Comparison of ENCODE assay signal across 26 cellular contexts in genomic region chr6:29710281-29710941, GRCh38. TPM values are rescaled to one million over a fixed set of nuclear protein-coding genes. Genes with fewer than 3 reads are reported as not detected.
DNase-seq lines count a peak whose midpoint lies in the region; ATAC-seq and TF ChIP-seq lines count a peak whose summit lies in the region.
"Had no signal": no experiment of that assay in that cellular context is flagged by ENCODE, and none has a peak within 500 bp of the region (broad histone marks: within the 10 kb centered on the region; RNA-seq: fewer than 3 reads in every experiment).

No MANE protein-coding gene starts in this region.

- no peak overlapping the region for H3K4ac ChIP-seq in neuronal stem cell (ENCODE audit: low read length)
- H3K4ac ChIP-seq in mesendoderm (ENCODE audit: low read depth, low read length) = no peak overlapping the region

- no peaks in the 10 kb centered on the region for H3K79me2 ChIP-seq in mesendoderm (ENCODE audit: control insufficient read depth, insufficient read depth, low read length)
- H3K79me2 ChIP-seq: parathyroid adenoma had no signal

- no peak overlapping the region for H2AFZ ChIP-seq in neuronal stem cell (ENCODE audit: low read length)
- H2AFZ ChIP-seq: GM23338, parathyroid adenoma had no signal

- H3K14ac ChIP-seq in neuronal stem cell (ENCODE audit: low read length) = peak overlapping the region; percentile 64

- H4K8ac ChIP-seq in neuronal stem cell (ENCODE audit: low read depth, low read length) (no peak overlapping the region), mesendoderm (ENCODE audit: low read depth, low read length) (no peak overlapping the region)

- H3K23ac ChIP-seq in neuronal stem cell (ENCODE audit: low read depth, low read length, poor library complexity) (no peak overlapping the region), mesendoderm (ENCODE audit: low read length) (no peak overlapping the region)

- peak overlapping the region; percentile 14 for H2AK5ac ChIP-seq in neuronal stem cell (ENCODE audit: low read depth, low read length)
- no peak overlapping the region for H2AK5ac ChIP-seq in mesendoderm (ENCODE audit: low read length)

- no peaks in the 10 kb centered on the region for H3K36me3 Mint-ChIP-seq in activated T-cell treated with anti-CD3 and anti-CD28 coated beads, Interleukin-2, amount 50 U/mL, for 24 hours (ENCODE audit: low read depth)
- no peaks in the 10 kb centered on the region for H3K36me3 Mint-ChIP-seq in CD8-positive, alpha-beta T cell
- no peaks in the 10 kb centered on the region for H3K36me3 Mint-ChIP-seq in activated T-helper 1 cell treated with anti-CD3 and anti-CD28 coated beads, Interleukin-12 subunit alpha, Interleukin-12 subunit beta, Interleukin-2, Interleukin-4 antibody, amounts not matched to agents 30 ng/mL and 10 ng/mL and 1 ng/mL, durations not matched to agents 14 hours and 24 hours and 36 hours (ENCODE audit: low read depth)

- no peaks in the 10 kb centered on the region for H3K27me3 ChIP-seq in CD8-positive, alpha-beta T cell (ENCODE audit: insufficient read depth, low read length)
- H3K27me3 ChIP-seq in neuronal stem cell (ENCODE audit: control insufficient read depth in 3 of 3, insufficient read depth in 3 of 3, low read depth in 1 of 3, low read length in 3 of 3) (peaks cover 0 to 9% (median 2%) of the 10 kb centered on the region in 3 experiments), mesendoderm (ENCODE audit: insufficient read depth, low read length, poor library complexity) (no peaks in the 10 kb centered on the region)

- CTCF ChIA-PET in CD8-positive, alpha-beta T cell (lab: Charles Lee) = interaction anchor here (2.4 to 4.3 kb wide), 4 partner anchors 28 to 124 kb away, joined by 9 to 34 read pairs (median 22); no protein-coding TSS in a partner anchor

- no peak for ATAC-seq in CD8-positive, alpha-beta T cell
- ATAC-seq: GM23338, left lobe of liver had no signal

- no peaks in the 10 kb centered on the region for H3K9me3 Mint-ChIP-seq in activated T-cell treated with anti-CD3 and anti-CD28 coated beads, Interleukin-2, amount 50 U/mL, for 24 hours
- no peaks in the 10 kb centered on the region for H3K9me3 Mint-ChIP-seq in CD8-positive, alpha-beta T cell
- H3K9me3 Mint-ChIP-seq in activated T-helper 1 cell treated with anti-CD3 and anti-CD28 coated beads, Interleukin-12 subunit alpha, Interleukin-12 subunit beta, Interleukin-2, Interleukin-4 antibody, amounts not matched to agents 30 ng/mL and 10 ng/mL and 1 ng/mL, durations not matched to agents 14 hours and 24 hours and 36 hours = no peaks in the 10 kb centered on the region
- H3K9me3 Mint-ChIP-seq: activated B cell treated with CpG ODN at 0.5 μM for 24 hours, GM23338 had no signal

- H3K27me3 Mint-ChIP-seq in activated T-cell treated with anti-CD3 and anti-CD28 coated beads, Interleukin-2, amount 50 U/mL, for 24 hours = no peaks in the 10 kb centered on the region
- no peaks in the 10 kb centered on the region for H3K27me3 Mint-ChIP-seq in CD8-positive, alpha-beta T cell (ENCODE audit: low read depth)
- H3K27me3 Mint-ChIP-seq in activated T-helper 1 cell treated with anti-CD3 and anti-CD28 coated beads, Interleukin-12 subunit alpha, Interleukin-12 subunit beta, Interleukin-2, Interleukin-4 antibody, amounts not matched to agents 30 ng/mL and 10 ng/mL and 1 ng/mL, durations not matched to agents 14 hours and 24 hours and 36 hours (ENCODE audit: insufficient read depth) = peaks cover 11% of the 10 kb centered on the region
- H3K27me3 Mint-ChIP-seq: activated B cell treated with CpG ODN at 0.5 μM for 24 hours had no signal

- no peaks in the 10 kb centered on the region for H3K9me3 ChIP-seq in CD8-positive, alpha-beta T cell (ENCODE audit: low read length)
- H3K9me3 ChIP-seq in neuronal stem cell (replicated peaks in 1 of 2; ENCODE audit: control insufficient read depth in 2 of 2, insufficient read depth in 1 of 2, low read depth in 1 of 2, low read length in 2 of 2) = peaks cover 0 to 5% of the 10 kb centered on the region in 2 donors
- H3K9me3 ChIP-seq: tibial artery had no signal

- no peak overlapping the region for H4K5ac ChIP-seq in mesendoderm (ENCODE audit: low read length)

- H2BK5ac ChIP-seq in neuronal stem cell (ENCODE audit: low read length) = no peak overlapping the region
- no peak overlapping the region for H2BK5ac ChIP-seq in mesendoderm (ENCODE audit: low read length)

- H3K36me3 ChIP-seq in CD8-positive, alpha-beta T cell (ENCODE audit: insufficient read depth, low read length) = no peaks in the 10 kb centered on the region
- H3K36me3 ChIP-seq in neuronal stem cell (replicated peaks in 1 of 2; ENCODE audit: control insufficient read depth in 2 of 2, insufficient read depth in 2 of 2, low read length in 2 of 2) (no peaks in the 10 kb centered on the region), mesendoderm (ENCODE audit: control insufficient read depth, insufficient read depth, low read length) (no peaks in the 10 kb centered on the region)
- H3K36me3 ChIP-seq: tibial artery had no signal

- H2BK12ac ChIP-seq in neuronal stem cell (ENCODE audit: low read length) = no peak overlapping the region

- no peak overlapping the region for H3K4me3 Mint-ChIP-seq in activated T-cell treated with anti-CD3 and anti-CD28 coated beads, Interleukin-2, amount 50 U/mL, for 24 hours
- H3K4me3 Mint-ChIP-seq in CD8-positive, alpha-beta T cell = peak overlapping the region; percentile 64
- peak overlapping the region; percentile 63 for H3K4me3 Mint-ChIP-seq in activated T-helper 1 cell treated with anti-CD3 and anti-CD28 coated beads, Interleukin-12 subunit alpha, Interleukin-12 subunit beta, Interleukin-2, Interleukin-4 antibody, amounts not matched to agents 30 ng/mL and 10 ng/mL and 1 ng/mL, durations not matched to agents 14 hours and 24 hours and 36 hours
- H3K4me3 Mint-ChIP-seq: activated B cell treated with CpG ODN at 0.5 μM for 24 hours, GM23338 had no signal

- H3K56ac ChIP-seq in mesendoderm (ENCODE audit: low read length) = no peak overlapping the region

- peaks cover 81% of the 10 kb centered on the region for H3K4me1 ChIP-seq in CD8-positive, alpha-beta T cell (ENCODE audit: insufficient read depth, low read length)
- H3K4me1 ChIP-seq in neuronal stem cell (ENCODE audit: control insufficient read depth in 2 of 2, insufficient read depth in 1 of 2, low read depth in 1 of 2, low read length in 2 of 2) = peaks cover 0 to 1% of the 10 kb centered on the region in 2 donors
- no peaks in the 10 kb centered on the region for H3K4me1 ChIP-seq in mesendoderm (ENCODE audit: control insufficient read depth, low read depth, low read length)
- H3K4me1 ChIP-seq: parathyroid adenoma, tibial artery had no signal

- H2BK120ac ChIP-seq in neuronal stem cell (ENCODE audit: low read depth, low read length) (no peak overlapping the region), mesendoderm (ENCODE audit: low read depth, low read length) (no peak overlapping the region)

- H3K4me3 ChIP-seq in CD8-positive, alpha-beta T cell (ENCODE audit: low read depth, low read length) = no peak overlapping the region
- H3K4me3 ChIP-seq in neuronal stem cell (ENCODE audit: low read length in 2 of 2) (no peak overlapping the region), mesendoderm (ENCODE audit: low read length) (no peak overlapping the region)
- H3K4me3 ChIP-seq: GM23338, tibial artery had no signal

- H3K4me1 Mint-ChIP-seq in activated T-cell treated with anti-CD3 and anti-CD28 coated beads, Interleukin-2, amount 50 U/mL, for 24 hours (ENCODE audit: low read depth) = peaks cover 76% of the 10 kb centered on the region
- H3K4me1 Mint-ChIP-seq in CD8-positive, alpha-beta T cell (ENCODE audit: low read depth) = peaks cover 88% of the 10 kb centered on the region
- H3K4me1 Mint-ChIP-seq in activated T-helper 1 cell treated with anti-CD3 and anti-CD28 coated beads, Interleukin-12 subunit alpha, Interleukin-12 subunit beta, Interleukin-2, Interleukin-4 antibody, amounts not matched to agents 30 ng/mL and 10 ng/mL and 1 ng/mL, durations not matched to agents 14 hours and 24 hours and 36 hours (ENCODE audit: low read depth) = peaks cover 71% of the 10 kb centered on the region

- peak overlapping the region; percentile 65 for H3K27ac Mint-ChIP-seq in activated T-cell treated with anti-CD3 and anti-CD28 coated beads, Interleukin-2, amount 50 U/mL, for 24 hours
- H3K27ac Mint-ChIP-seq in CD8-positive, alpha-beta T cell = peak overlapping the region; percentile 84
- H3K27ac Mint-ChIP-seq in activated T-helper 1 cell treated with anti-CD3 and anti-CD28 coated beads, Interleukin-12 subunit alpha, Interleukin-12 subunit beta, Interleukin-2, Interleukin-4 antibody, amounts not matched to agents 30 ng/mL and 10 ng/mL and 1 ng/mL, durations not matched to agents 14 hours and 24 hours and 36 hours = peak overlapping the region; percentile 64
- H3K27ac Mint-ChIP-seq: activated B cell treated with CpG ODN at 0.5 μM for 24 hours, GM23338 had no signal

- intact Hi-C loops in CD8-positive, alpha-beta T cell (cut with DNase I, micrococcal nuclease) = no loop called here
- intact Hi-C loops in activated T-helper 1 cell treated with anti-CD3 and anti-CD28 coated beads, Interleukin-12 subunit alpha, Interleukin-12 subunit beta, Interleukin-2, Interleukin-4 antibody, amounts not matched to agents 30 ng/mL and 10 ng/mL and 1 ng/mL, durations not matched to agents 14 hours and 24 hours and 36 hours (cut with micrococcal nuclease) = no loop called here

- H3K79me1 ChIP-seq in neuronal stem cell (ENCODE audit: low read depth, low read length) (no peaks in the 10 kb centered on the region), mesendoderm (ENCODE audit: low read length) (no peaks in the 10 kb centered on the region)

- H3K27ac ChIP-seq in CD8-positive, alpha-beta T cell (ENCODE audit: low read depth, low read length) = no peak overlapping the region
- no peak overlapping the region for H3K27ac ChIP-seq in neuronal stem cell (replicated peaks; ENCODE audit: low read length)
- no peak overlapping the region for H3K27ac ChIP-seq in mesendoderm (ENCODE audit: low read depth, low read length)
- H3K27ac ChIP-seq: parathyroid adenoma, tibial artery had no signal

- H3K9ac ChIP-seq in neuronal stem cell (ENCODE audit: low read depth, low read length, poor library complexity) (peak overlapping the region; percentile 60), mesendoderm (ENCODE audit: low read length) (no peak overlapping the region)
- H3K9ac ChIP-seq: parathyroid adenoma had no signal

- WGBS in neuronal stem cell (ENCODE audit: extremely low coverage in 2 of 2, insufficient read length in 2 of 2, insufficient replicate concordance in 1 of 2), 2 donors = no CpG with 5 or more reads among the region's 8 CpGs
- WGBS in mesendoderm (ENCODE audit: extremely low coverage, insufficient coverage, low lambda C conversion rate) = no CpG with 5 or more reads among the region's 8 CpGs

- H4K91ac ChIP-seq in neuronal stem cell (ENCODE audit: low read depth, low read length, poor library complexity) = no peak overlapping the region

- no peak for DNase-seq in activated T-cell treated with anti-CD3 and anti-CD28 coated beads, Interleukin-2, amount 50 U/mL, for 24 hours
- no peak for DNase-seq in activated T-cell treated with anti-CD3 and anti-CD28 coated beads, Interleukin-2, amount 50 U/mL, for 48 hours
- no peak for DNase-seq in CD8-positive, alpha-beta T cell
- DNase-seq in activated T-helper 1 cell treated with anti-CD3 and anti-CD28 coated beads, Interleukin-12 subunit alpha, Interleukin-12 subunit beta, Interleukin-2, Interleukin-4 antibody, amounts not matched to agents 30 ng/mL and 10 ng/mL and 1 ng/mL, durations not matched to agents 14 hours and 24 hours and 36 hours (ENCODE audit: low spot score) = no peak
- no peak for DNase-seq in neuronal stem cell (ENCODE audit: low spot score)
- DNase-seq in putamen (ENCODE audit: low spot score) = no peak
- DNase-seq in ureter (ENCODE audit: low spot score) = no peak
- no peak for DNase-seq in mesendoderm
- DNase-seq: activated B cell treated with CpG ODN at 0.5 μM for 24 hours; activated CD4-positive, alpha-beta T cell treated with anti-CD3 and anti-CD28 coated beads, Interleukin-2, amount 50 U/mL, for 48 hours; activated naive CD4-positive, alpha-beta T cell; AML-193; anterior cingulate cortex; effector memory CD4-positive, alpha-beta T cell; NCI-H1694; NCI-H510A treated with DMSO at 0.1 percent for 48 hours; SIG-M5; small intestine; tibial artery had no signal

- H3K18ac ChIP-seq in neuronal stem cell (ENCODE audit: low read length) (peak overlapping the region; percentile 63), mesendoderm (ENCODE audit: low read length) (no peak overlapping the region)

- no peak for TF ChIP-seq CTCF in CD8-positive, alpha-beta T cell (IDR thresholded peaks at IDR 0.05)

- no peak overlapping the region for H3K4me2 ChIP-seq in neuronal stem cell (ENCODE audit: insufficient read depth, low read length, poor library complexity, severe bottlenecking)
- no peak overlapping the region for H3K4me2 ChIP-seq in mesendoderm (ENCODE audit: low read length)
- H3K4me2 ChIP-seq: GM23338 had no signal

- POLR2A ChIA-PET in CD8-positive, alpha-beta T cell (lab: Charles Lee) = interaction anchor here (1.7 to 2.7 kb wide), 3 partner anchors 17 to 39 kb away, joined by 4 to 20 read pairs (median 15); no protein-coding TSS in a partner anchor

- H2BK15ac ChIP-seq in neuronal stem cell (ENCODE audit: low read length) = no peak overlapping the region
- H2BK15ac ChIP-seq in mesendoderm (replicated peaks; ENCODE audit: low read depth) = no peak overlapping the region

RNA-seq across cellular contexts. Expression of gene HLA-F, which starts 12.8 kb away (rescaled TPM):
- 100 to 1,000 TPM; 378 to 382 TPM for total RNA-seq in CD8-positive, alpha-beta T cell
- 293 and 314 TPM in 2 replicates for total RNA-seq in activated T-helper 1 cell treated with anti-CD3 and anti-CD28 coated beads, Interleukin-12 subunit alpha, Interleukin-12 subunit beta, Interleukin-2, Interleukin-4 antibody, amounts not matched to agents 30 ng/mL and 10 ng/mL and 1 ng/mL, durations not matched to agents 14 hours and 24 hours and 36 hours
- polyA plus RNA-seq in neuronal stem cell (2013, experiment 1 of 2) = 2.6 TPM
- polyA plus RNA-seq in neuronal stem cell (2013, experiment 2 of 2) = 2.2 TPM
- 51.6 TPM for total RNA-seq in ureter
- polyA plus RNA-seq in mesendoderm (2013, experiment 1 of 2) = 2.0 TPM
- polyA plus RNA-seq in mesendoderm (2013, experiment 2 of 2) = 1.8 TPM
- total RNA-seq: A673 had no signal
- polyA plus RNA-seq: neural cell had no signal

RNA-seq across cellular contexts. Expression of gene ZFP57, which starts 29.5 kb away (rescaled TPM):
- total RNA-seq in CD8-positive, alpha-beta T cell = not detected
- 2.4 and 2.7 TPM in 2 replicates for total RNA-seq in activated T-helper 1 cell treated with anti-CD3 and anti-CD28 coated beads, Interleukin-12 subunit alpha, Interleukin-12 subunit beta, Interleukin-2, Interleukin-4 antibody, amounts not matched to agents 30 ng/mL and 10 ng/mL and 1 ng/mL, durations not matched to agents 14 hours and 24 hours and 36 hours
- polyA plus RNA-seq in neuronal stem cell (2013, experiment 1 of 2) = 0.17 TPM
- polyA plus RNA-seq in neuronal stem cell (2013, experiment 2 of 2) = 0.14 TPM
- total RNA-seq in ureter = 3.0 TPM
- 1.5 TPM for polyA plus RNA-seq in mesendoderm (2013, experiment 1 of 2)
- polyA plus RNA-seq in mesendoderm (2013, experiment 2 of 2) = 1.4 TPM
- total RNA-seq: A673, HT-29, left lobe of liver had no signal
- polyA plus RNA-seq: neural cell had no signal

RNA-seq across cellular contexts. Expression of gene MOG, which starts 53.5 kb away (rescaled TPM):
- total RNA-seq in CD8-positive, alpha-beta T cell = not detected
- not detected in 2 replicates for total RNA-seq in activated T-helper 1 cell treated with anti-CD3 and anti-CD28 coated beads, Interleukin-12 subunit alpha, Interleukin-12 subunit beta, Interleukin-2, Interleukin-4 antibody, amounts not matched to agents 30 ng/mL and 10 ng/mL and 1 ng/mL, durations not matched to agents 14 hours and 24 hours and 36 hours
- polyA plus RNA-seq in neuronal stem cell (2013, experiment 1 of 2) = 0.32 TPM
- polyA plus RNA-seq in neuronal stem cell (2013, experiment 2 of 2) = 0.10 TPM
- total RNA-seq in ureter = not detected
- polyA plus RNA-seq in mesendoderm (2013, experiment 1 of 2) = 0.37 TPM
- polyA plus RNA-seq in mesendoderm (2013, experiment 2 of 2) = 0.32 TPM
- total RNA-seq: A673, activated B cell treated with CpG ODN at 0.5 μM for 24 hours, epithelial cell of proximal tubule, HT-29, left lobe of liver had no signal
- polyA plus RNA-seq: neural cell had no signal
